In the genomic region with DNA sequence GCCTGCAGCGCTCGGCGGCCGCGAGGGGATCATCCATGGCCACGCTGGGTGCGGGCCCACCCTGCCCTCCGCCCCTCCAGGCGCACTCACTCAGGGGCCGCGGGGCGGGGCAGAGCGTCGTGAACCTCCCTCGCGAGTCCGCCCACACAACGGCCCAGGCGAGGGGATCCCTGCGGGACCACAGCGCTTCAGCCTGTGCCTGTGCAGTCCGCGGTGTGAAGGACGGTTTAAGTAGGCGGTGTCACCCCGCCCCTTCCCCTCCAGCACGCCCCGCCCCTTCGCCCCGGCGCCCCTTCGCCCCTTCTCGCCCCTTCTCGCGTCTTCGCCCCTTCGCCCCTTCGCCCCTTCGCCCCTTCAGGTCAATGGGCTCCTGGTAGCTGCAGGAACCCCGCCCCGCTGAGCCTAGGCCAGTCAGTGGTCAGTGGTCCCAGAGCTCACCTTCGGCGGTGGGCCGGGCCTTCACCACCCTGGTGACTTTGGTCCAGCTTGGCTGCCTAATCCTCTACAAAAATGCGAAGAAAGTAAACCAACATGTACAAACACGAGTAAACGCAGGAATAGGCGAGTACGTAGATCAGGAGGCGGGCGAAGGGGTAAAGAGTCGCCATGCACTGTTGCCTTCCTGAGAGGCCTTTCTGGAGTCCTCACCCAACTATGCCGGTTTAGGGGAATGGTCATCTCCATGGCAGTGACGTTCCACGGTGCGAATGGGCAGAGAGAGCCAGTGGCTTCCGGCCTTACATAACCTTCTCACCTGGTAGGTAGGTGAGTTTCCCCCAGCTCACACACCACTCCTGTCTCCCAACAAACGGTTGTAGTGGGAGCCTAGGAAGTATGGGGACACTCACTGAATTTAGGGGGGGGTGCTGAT, we compare ENCODE assay signal across 17 cellular contexts. TPM values are rescaled to one million over a fixed set of nuclear protein-coding genes. Genes with fewer than 3 reads are reported as not detected.
DNase-seq lines count a peak whose midpoint lies in the region; ATAC-seq and TF ChIP-seq lines count a peak whose summit lies in the region.
"Had no signal": no experiment of that assay in that cellular context is flagged by ENCODE, and none has a peak within 500 bp of the region (broad histone marks: within the 10 kb centered on the region; RNA-seq: fewer than 3 reads in every experiment).

No MANE protein-coding gene starts in this region.

- peaks cover 7% of the 10 kb centered on the region for H3K27me3 Mint-ChIP-seq in stimulated activated naive CD8-positive, alpha-beta T cell treated with anti-CD3 and anti-CD28 coated beads, Interleukin-15, amount 100 ng/mL, for 72 hours
- peaks cover 10% of the 10 kb centered on the region for H3K27me3 Mint-ChIP-seq in T-helper 17 cell

- H3K36me3 Mint-ChIP-seq in T-helper 17 cell (ENCODE audit: low read depth), result peaks cover 2% of the 10 kb centered on the region
- H3K36me3 Mint-ChIP-seq: CD8-positive, alpha-beta memory T cell had no signal

- peaks cover 0 to 5% of the 10 kb centered on the region in 2 donors for H3K9me3 Mint-ChIP-seq in stimulated activated naive CD8-positive, alpha-beta T cell treated with anti-CD3 and anti-CD28 coated beads, Interleukin-15, amount 100 ng/mL, for 72 hours
- H3K9me3 Mint-ChIP-seq: CD8-positive, alpha-beta memory T cell had no signal

- no peak overlapping the region for H3K27ac Mint-ChIP-seq in stimulated activated naive CD8-positive, alpha-beta T cell treated with anti-CD3 and anti-CD28 coated beads, Interleukin-15, amount 100 ng/mL, for 72 hours
- no peak overlapping the region for H3K27ac Mint-ChIP-seq in T-helper 17 cell

- H3K4me1 Mint-ChIP-seq in stimulated activated naive CD8-positive, alpha-beta T cell treated with anti-CD3 and anti-CD28 coated beads, Interleukin-15, amount 100 ng/mL, for 72 hours, result no peaks in the 10 kb centered on the region
- H3K4me1 Mint-ChIP-seq in T-helper 17 cell, result peaks cover 2% of the 10 kb centered on the region
- H3K4me1 Mint-ChIP-seq: CD8-positive, alpha-beta memory T cell had no signal

- H3K36me3 ChIP-seq in spleen (no peaks in the 10 kb centered on the region), aorta (ENCODE audit: control insufficient read depth in 1 of 2, insufficient read depth in 2 of 2, low read length in 1 of 2) (no peaks in the 10 kb centered on the region)
- H3K36me3 ChIP-seq: BLaER1 had no signal

- ATAC-seq in stimulated activated naive CD8-positive, alpha-beta T cell treated with anti-CD3 and anti-CD28 coated beads, Interleukin-15, amount 100 ng/mL, for 72 hours, result peak; percentile 63
- ATAC-seq in stimulated activated naive CD8-positive, alpha-beta T cell treated with anti-CD3 and anti-CD28 coated beads, Interleukin-15, Interleukin-2, amounts not matched to agents 100 U/mL and 50 U/mL, for 24 hours, result no peak
- peak; percentile 26 for ATAC-seq in esophagus mucosa
- ATAC-seq in aorta (ENCODE audit: low FRiP score), result peak; percentile 22
- ATAC-seq in T-helper 17 cell, result no peak
- ATAC-seq in GM21367 (IDR thresholded peaks at IDR 0.05; ENCODE audit: unreplicated experiment), result no peak
- ATAC-seq: HCT116 had no signal

- H3K4me1 ChIP-seq in spleen (no peaks in the 10 kb centered on the region), aorta (ENCODE audit: control insufficient read depth in 1 of 2, insufficient read depth in 2 of 2, low read length in 2 of 2) (no peaks in the 10 kb centered on the region)
- H3K4me1 ChIP-seq: BLaER1, Caco-2 had no signal

- H3K27ac ChIP-seq in spleen, result no peak overlapping the region
- H3K27ac ChIP-seq in aorta (ENCODE audit: low read depth in 1 of 2, low read length in 2 of 2), result no peak overlapping the region
- H3K27ac ChIP-seq: BLaER1, HL-60 had no signal

- WGBS in spleen, 5 donors, result 94 to 98% (median 96%) methylated on average over 52 to 58 of the region's 58 CpGs
- WGBS in aorta, 2 donors, result 97 to 98% methylated on average over 58 of the region's 58 CpGs

- peaks cover 0 to 3% (median 0%) of the 10 kb centered on the region in 8 donors for H3K9me3 ChIP-seq in spleen
- no peaks in the 10 kb centered on the region for H3K9me3 ChIP-seq in aorta (ENCODE audit: control insufficient read depth, low read length)
- H3K9me3 ChIP-seq in T-helper 17 cell (ENCODE audit: control insufficient read depth, low read length, poor library complexity, severe bottlenecking), result no peaks in the 10 kb centered on the region
- H3K9me3 ChIP-seq: Caco-2 had no signal

- H3K4me3 Mint-ChIP-seq in stimulated activated naive CD8-positive, alpha-beta T cell treated with anti-CD3 and anti-CD28 coated beads, Interleukin-15, amount 100 ng/mL, for 72 hours, result no peak overlapping the region
- H3K4me3 Mint-ChIP-seq in T-helper 17 cell, result no peak overlapping the region
- H3K4me3 Mint-ChIP-seq: CD8-positive, alpha-beta memory T cell had no signal

- intact Hi-C loops in spleen (cut with DNase I; ENCODE audit: low total_unique reads), result no loop called here
- intact Hi-C loops in aorta (cut with DNase I), result no loop called here

- no peak overlapping the region for H3K4me3 ChIP-seq in spleen
- H3K4me3 ChIP-seq in aorta (ENCODE audit: low read length in 2 of 2), result no peak overlapping the region
- H3K4me3 ChIP-seq: BLaER1 had no signal

- H3K27me3 ChIP-seq in spleen (replicated peaks in 1 of 7) (no peaks in the 10 kb centered on the region), aorta (ENCODE audit: control insufficient read depth in 1 of 2, insufficient read depth in 2 of 2, low read length in 1 of 2) (no peaks in the 10 kb centered on the region)
- H3K27me3 ChIP-seq: BLaER1 had no signal

- no peak for TF ChIP-seq POLR2A in spleen (IDR thresholded peaks at IDR 0.05)

- no peak for DNase-seq in stimulated activated naive CD8-positive, alpha-beta T cell treated with anti-CD3 and anti-CD28 coated beads, Interleukin-15, amount 100 ng/mL, for 72 hours
- DNase-seq in stimulated activated naive CD8-positive, alpha-beta T cell treated with anti-CD3 and anti-CD28 coated beads, Interleukin-15, Interleukin-2, amounts not matched to agents 100 U/mL and 50 U/mL, for 24 hours, result no peak
- DNase-seq in spleen, result peak; percentile 69
- no peak for DNase-seq in aorta
- DNase-seq in stimulated activated CD4-positive, alpha-beta T cell treated with anti-CD3 and anti-CD28 coated beads, Interleukin-15, amount 100 ng/mL, for 24 hours, result no peak
- DNase-seq in T-helper 17 cell, result no peak
- DNase-seq: 8988T; AML-193; Caco-2; CD8-positive, alpha-beta memory T cell; GOT3 had no signal

- TF ChIP-seq CTCF in spleen (IDR thresholded peaks at IDR 0.05 in 8 of 11, conservative IDR thresholded peaks at IDR 0.05 in 3 of 11), result no peak

RNA-seq across cellular contexts. Expression of a gene that starts 19.6 kb away (rescaled TPM):
- total RNA-seq in esophagus mucosa (not detected), spleen (not detected), aorta (not detected), T-helper 17 cell (not detected)
- polyA plus RNA-seq in spleen (not detected), aorta (not detected)
- total RNA-seq: Caco-2; CD8-positive, alpha-beta memory T cell; Daoy had no signal
- polyA plus RNA-seq: CD8-positive, alpha-beta memory T cell had no signal

Comparison
In these comparisons a context has a peak if more than half of its experiments do, and no peak if none do; other contexts are left out.
1. ATAC-seq: peak in stimulated activated naive CD8-positive, alpha-beta T cell treated with anti-CD3 and anti-CD28 coated beads, Interleukin-15, amount 100 ng/mL, for 72 hours (single experiment), esophagus mucosa (single experiment) and aorta (single experiment); none in stimulated activated naive CD8-positive, alpha-beta T cell treated with anti-CD3 and anti-CD28 coated beads, Interleukin-15, Interleukin-2, amounts not matched to agents 100 U/mL and 50 U/mL, for 24 hours (single experiment), T-helper 17 cell (single experiment) and GM21367 (single experiment).